In the genomic region with DNA sequence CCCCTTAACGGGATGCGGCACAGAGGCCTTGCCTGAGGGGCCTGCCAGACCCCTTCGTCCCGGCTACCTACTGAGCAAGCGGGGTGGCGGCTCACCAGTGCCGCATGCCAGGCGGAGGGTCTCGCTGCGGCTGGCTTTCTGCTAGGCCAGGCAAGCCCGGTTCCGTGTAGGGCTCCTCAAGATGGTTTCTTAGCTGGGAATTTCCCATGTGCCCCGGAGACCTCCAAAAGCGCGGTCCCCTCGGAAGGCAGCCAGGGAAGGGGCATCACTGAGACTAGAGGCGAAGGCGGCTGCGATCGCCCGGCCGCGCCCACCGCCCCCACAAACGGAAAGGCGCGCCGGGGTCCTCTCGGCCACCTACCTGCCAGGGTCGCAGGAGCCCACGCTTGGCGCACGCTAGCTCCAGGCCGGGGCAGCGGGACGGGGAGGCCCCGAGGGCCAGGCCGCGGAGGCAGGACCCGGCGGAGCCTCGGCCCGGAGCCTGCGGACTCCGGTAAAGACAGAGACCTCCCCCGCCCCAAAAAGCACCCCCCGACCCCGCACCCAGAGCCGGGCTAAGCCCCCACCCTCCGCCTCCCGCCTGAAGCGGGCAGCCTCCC, we compare ENCODE assay signal across 8 cellular contexts.
DNase-seq lines count a peak whose midpoint lies in the region; ATAC-seq and TF ChIP-seq lines count a peak whose summit lies in the region.

No MANE protein-coding gene starts in this region.

- peak; percentile 42 for DNase-seq in activated naive CD4-positive, alpha-beta T cell treated with Interleukin-2 at 50 U/mL for 16 hours
- no peak for DNase-seq in activated naive CD4-positive, alpha-beta T cell (lab: John Stamatoyannopoulos, UW)
- peak; percentile 14 for DNase-seq in activated CD4-positive, alpha-beta T cell treated with anti-CD3 and anti-CD28 coated beads, Interleukin-2, amount 50 U/mL, for 1 hour
- no peak for DNase-seq in epithelial cell of esophagus (ENCODE audit: low read depth)
- no peak for DNase-seq in HCEC 1CT

- no peaks in the 10 kb centered on the region for H3K27me3 Mint-ChIP-seq in nephron (ENCODE audit: low read depth)

- ATAC-seq in GM21825 (IDR thresholded peaks at IDR 0.05; ENCODE audit: unreplicated experiment) (no peak), GM18519 (IDR thresholded peaks at IDR 0.05; ENCODE audit: low FRiP score, unreplicated experiment) (no peak)

- H3K4me3 Mint-ChIP-seq in nephron: peak overlapping the region; percentile 81 to 86 (median 83)

- no peaks in the 10 kb centered on the region for H3K36me3 Mint-ChIP-seq in nephron (ENCODE audit: low read depth)

- H3K27ac Mint-ChIP-seq in nephron: peak overlapping the region; percentile 69 to 81 (median 73)

- H3K9me3 Mint-ChIP-seq in nephron: no peaks in the 10 kb centered on the region

- H3K4me1 Mint-ChIP-seq in nephron: peaks cover 26% of the 10 kb centered on the region

- H3K4me3 ChIP-seq in epithelial cell of esophagus (ENCODE audit: low read length): peak overlapping the region; percentile 67

- TF ChIP-seq CTCF in epithelial cell of esophagus (IDR thresholded peaks at IDR 0.05; ENCODE audit: insufficient read depth, low read depth, low read length, missing control alignments): no peak
- no peak for TF ChIP-seq CTCF in nephron (IDR thresholded peaks at IDR 0.05; ENCODE audit: unreplicated experiment in 3 of 3)

Comparison
In these comparisons a context has a peak if more than half of its experiments do, and no peak if none do; other contexts are left out.
1. DNase-seq: peak in activated naive CD4-positive, alpha-beta T cell treated with Interleukin-2 at 50 U/mL for 16 hours (single experiment) and activated CD4-positive, alpha-beta T cell treated with anti-CD3 and anti-CD28 coated beads, Interleukin-2, amount 50 U/mL, for 1 hour (single experiment); none in activated naive CD4-positive, alpha-beta T cell (0 of 4), epithelial cell of esophagus (single experiment) and HCEC 1CT (single experiment).